Comparison of ENCODE assay signal across 8 cellular contexts in genomic region chr16:51818342-51818944, GRCh38.
DNase-seq lines count a peak whose midpoint lies in the region; ATAC-seq, FAIRE-seq and TF ChIP-seq lines count a peak whose summit lies in the region.

No MANE protein-coding gene starts in this region.

- DNase-seq in activated T-cell treated with anti-CD3 and anti-CD28 coated beads, Interleukin-2, amount 50 U/mL, for 72 hours = peak; percentile 1 to 6
- DNase-seq in activated T-cell treated with anti-CD3 and anti-CD28 coated beads, Interleukin-2, amount 50 U/mL, for 24 hours = no peak
- peak; percentile 27 for DNase-seq in activated CD8-positive, alpha-beta T cell treated with anti-CD3 and anti-CD28 coated beads, Interleukin-2, amount 10 ng/mL, durations not matched to agents 7 days and 5 days
- no peak for DNase-seq in kidney
- DNase-seq in NCI-H226 = no peak
- no peak for DNase-seq in cortex of kidney (lab: John Stamatoyannopoulos, UW)
- no peak for DNase-seq in NCI-H345 (lab: John Stamatoyannopoulos, UW)

- H3K4me3 Mint-ChIP-seq in activated T-cell treated with anti-CD3 and anti-CD28 coated beads, Interleukin-2, amount 50 U/mL, for 72 hours = no peak overlapping the region
- H3K4me3 Mint-ChIP-seq in activated T-cell treated with anti-CD3 and anti-CD28 coated beads, Interleukin-2, amount 50 U/mL, for 24 hours = no peak overlapping the region
- no peak overlapping the region for H3K4me3 Mint-ChIP-seq in activated CD8-positive, alpha-beta T cell treated with anti-CD3 and anti-CD28 coated beads, Interleukin-2, amount 10 ng/mL, durations not matched to agents 7 days and 5 days

- POLR2A ChIA-PET in activated CD8-positive, alpha-beta T cell treated with anti-CD3 and anti-CD28 coated beads, Interleukin-2, amount 10 ng/mL, durations not matched to agents 7 days and 5 days (lab: Charles Lee) = no interaction called here

- ATAC-seq in activated T-cell treated with anti-CD3 and anti-CD28 coated beads, Interleukin-2, amount 50 U/mL, for 72 hours (replicated peaks in 1 of 2) = no peak
- ATAC-seq in activated CD8-positive, alpha-beta T cell treated with anti-CD3 and anti-CD28 coated beads, Interleukin-2, amount 10 ng/mL, durations not matched to agents 7 days and 5 days = no peak

- H3K4me1 Mint-ChIP-seq in activated T-cell treated with anti-CD3 and anti-CD28 coated beads, Interleukin-2, amount 50 U/mL, for 72 hours (ENCODE audit: low read depth) = no peaks in the 10 kb centered on the region
- no peaks in the 10 kb centered on the region for H3K4me1 Mint-ChIP-seq in activated T-cell treated with anti-CD3 and anti-CD28 coated beads, Interleukin-2, amount 50 U/mL, for 24 hours (ENCODE audit: low read depth)
- no peaks in the 10 kb centered on the region for H3K4me1 Mint-ChIP-seq in activated CD8-positive, alpha-beta T cell treated with anti-CD3 and anti-CD28 coated beads, Interleukin-2, amount 10 ng/mL, durations not matched to agents 7 days and 5 days (ENCODE audit: low read depth)

- H3K36me3 Mint-ChIP-seq in activated T-cell treated with anti-CD3 and anti-CD28 coated beads, Interleukin-2, amount 50 U/mL, for 72 hours (ENCODE audit: insufficient read depth in 2 of 2) = no peaks in the 10 kb centered on the region
- no peaks in the 10 kb centered on the region for H3K36me3 Mint-ChIP-seq in activated T-cell treated with anti-CD3 and anti-CD28 coated beads, Interleukin-2, amount 50 U/mL, for 24 hours (ENCODE audit: low read depth)
- no peaks in the 10 kb centered on the region for H3K36me3 Mint-ChIP-seq in activated CD8-positive, alpha-beta T cell treated with anti-CD3 and anti-CD28 coated beads, Interleukin-2, amount 10 ng/mL, durations not matched to agents 7 days and 5 days (ENCODE audit: low read depth)

- no peaks in the 10 kb centered on the region for H3K36me3 ChIP-seq in kidney (ENCODE audit: control insufficient read depth in 1 of 2, insufficient read depth in 2 of 2, low read length in 2 of 2)

- TF ChIP-seq CTCF in LNCAP (IDR thresholded peaks at IDR 0.05) (peak; percentile 90), kidney (IDR thresholded peaks at IDR 0.05; ENCODE audit: borderline replicate concordance, extremely low read depth, insufficient read depth) (peak; percentile 84)

- no peak overlapping the region for H3K27ac Mint-ChIP-seq in activated T-cell treated with anti-CD3 and anti-CD28 coated beads, Interleukin-2, amount 50 U/mL, for 72 hours
- no peak overlapping the region for H3K27ac Mint-ChIP-seq in activated T-cell treated with anti-CD3 and anti-CD28 coated beads, Interleukin-2, amount 50 U/mL, for 24 hours
- H3K27ac Mint-ChIP-seq in activated CD8-positive, alpha-beta T cell treated with anti-CD3 and anti-CD28 coated beads, Interleukin-2, amount 10 ng/mL, durations not matched to agents 7 days and 5 days = no peak overlapping the region

- FAIRE-seq in kidney (lab: Jason Lieb, UNC) = no peak

- H3K4me1 ChIP-seq in kidney (ENCODE audit: control insufficient read depth in 1 of 2, insufficient read depth in 1 of 2, low read depth in 1 of 2, low read length in 2 of 2) = no peaks in the 10 kb centered on the region

- H3K9ac ChIP-seq in kidney (ENCODE audit: low read length in 2 of 2) = no peak overlapping the region

- no peak overlapping the region for H3K4me3 ChIP-seq in kidney (ENCODE audit: low read length in 2 of 2)

- CTCF ChIA-PET in activated CD8-positive, alpha-beta T cell treated with anti-CD3 and anti-CD28 coated beads, Interleukin-2, amount 10 ng/mL, durations not matched to agents 7 days and 5 days (lab: Charles Lee) = interaction anchor here (1.2 to 2.5 kb wide), 2 partner anchors 9 to 164 kb away, joined by 4 to 13 read pairs; no protein-coding TSS in a partner anchor

- intact Hi-C loops in kidney (cut with DNase I) = no loop called here

- no peaks in the 10 kb centered on the region for H3K27me3 Mint-ChIP-seq in activated T-cell treated with anti-CD3 and anti-CD28 coated beads, Interleukin-2, amount 50 U/mL, for 72 hours (ENCODE audit: low read depth)
- no peaks in the 10 kb centered on the region for H3K27me3 Mint-ChIP-seq in activated T-cell treated with anti-CD3 and anti-CD28 coated beads, Interleukin-2, amount 50 U/mL, for 24 hours
- H3K27me3 Mint-ChIP-seq in activated CD8-positive, alpha-beta T cell treated with anti-CD3 and anti-CD28 coated beads, Interleukin-2, amount 10 ng/mL, durations not matched to agents 7 days and 5 days (ENCODE audit: low read depth) = no peaks in the 10 kb centered on the region

- H3K27ac ChIP-seq in kidney (ENCODE audit: low read depth in 2 of 2, low read length in 2 of 2) = no peak overlapping the region

- H3K9me3 Mint-ChIP-seq in activated T-cell treated with anti-CD3 and anti-CD28 coated beads, Interleukin-2, amount 50 U/mL, for 72 hours = peaks cover under 1 to 5% of the 10 kb centered on the region in 2 donors
- H3K9me3 Mint-ChIP-seq in activated T-cell treated with anti-CD3 and anti-CD28 coated beads, Interleukin-2, amount 50 U/mL, for 24 hours = peaks cover 5% of the 10 kb centered on the region
- H3K9me3 Mint-ChIP-seq in activated CD8-positive, alpha-beta T cell treated with anti-CD3 and anti-CD28 coated beads, Interleukin-2, amount 10 ng/mL, durations not matched to agents 7 days and 5 days (ENCODE audit: insufficient read depth) = no peaks in the 10 kb centered on the region

- H3K9me3 ChIP-seq in kidney (ENCODE audit: control insufficient read depth in 1 of 2, low read length in 2 of 2) = no peaks in the 10 kb centered on the region

Comparison
In these comparisons a context has a peak if more than half of its experiments do, and no peak if none do; other contexts are left out.
1. DNase-seq: peak in activated T-cell treated with anti-CD3 and anti-CD28 coated beads, Interleukin-2, amount 50 U/mL, for 72 hours (2 of 2) and activated CD8-positive, alpha-beta T cell treated with anti-CD3 and anti-CD28 coated beads, Interleukin-2, amount 10 ng/mL, durations not matched to agents 7 days and 5 days (single experiment); none in activated T-cell treated with anti-CD3 and anti-CD28 coated beads, Interleukin-2, amount 50 U/mL, for 24 hours (single experiment), kidney (single experiment), NCI-H226 (single experiment), cortex of kidney (single experiment) and NCI-H345 (single experiment).